Comparison of ENCODE assay signal across 17 cellular contexts in the genomic region with DNA sequence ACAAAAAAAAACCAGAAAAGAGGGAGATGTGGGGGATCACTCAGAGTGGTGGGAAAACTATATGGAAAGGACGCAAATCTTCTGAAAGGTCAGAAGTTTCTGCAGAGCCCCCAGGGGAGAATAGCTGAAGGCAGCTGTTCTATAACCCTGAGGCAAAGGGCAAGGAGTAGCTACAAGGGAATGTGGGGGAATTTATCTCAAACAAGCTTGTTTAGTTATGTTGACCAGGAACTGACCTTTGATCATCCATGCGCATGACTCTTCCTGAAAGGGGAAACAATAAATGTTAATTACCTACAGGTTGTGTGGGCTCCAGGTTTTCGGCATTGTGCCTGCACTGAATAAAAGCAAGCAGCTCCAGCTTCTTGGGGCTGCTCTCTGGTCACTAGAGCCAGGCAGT.
"Had no signal": no experiment of that assay in that cellular context is flagged by ENCODE, and none has a peak within 500 bp of the region (broad histone marks: within the 10 kb centered on the region; RNA-seq: fewer than 3 reads in every experiment).

No MANE protein-coding gene starts in this region.

- H3K36me3 ChIP-seq: heart left ventricle, tibial artery had no signal

- H3K4me3 ChIP-seq: heart left ventricle, tibial artery had no signal

- H3K27ac ChIP-seq: epithelial cell of prostate, heart left ventricle, tibial artery had no signal

- H3K4me1 ChIP-seq: heart left ventricle, tibial artery had no signal

- FAIRE-seq: frontal cortex had no signal

- H3K27me3 ChIP-seq: heart left ventricle, tibial artery had no signal

- DNase-seq: activated CD4-positive, alpha-beta T cell treated with anti-CD3 and anti-CD28 coated beads, Interleukin-2, amount 50 U/mL, for 1 hour; activated CD4-positive, CD25-positive, alpha-beta regulatory T cell; activated naive CD4-positive, alpha-beta T cell; activated naive CD8-positive, alpha-beta T cell treated with anti-CD3 and anti-CD28 coated beads, Interleukin-2, amount 10 ng/mL, durations not matched to agents 7 days and 5 days; anterior cingulate cortex; effector CD8-positive, alpha-beta T cell; heart left ventricle; islet precursor cell; left ventricle myocardium superior; mesenchymal stem cell; posterior cingulate gyrus; stimulated activated CD4-positive, alpha-beta T cell treated with anti-CD3 and anti-CD28 coated beads, Interleukin-15, amount 100 ng/mL, for 24 hours; stimulated activated CD4-positive, alpha-beta T cell treated with anti-CD3 and anti-CD28 coated beads, Interleukin-4, amount 100 ng/mL, for 1 hour; stimulated activated naive B cell treated with anti-CD40 and anti-IgM and Interleukin-4, amounts not matched to agents 10 μg/mL and 1 μg/mL and 100 μg/mL, for 72 hours; tibial artery had no signal

- H3K9me3 ChIP-seq: heart left ventricle, tibial artery had no signal
